ENCODE assay signal across 1 cellular context in genomic region chr11:67055812-67056211, GRCh38.
TF ChIP-seq lines count a peak whose summit lies in the region.

No MANE protein-coding gene starts in this region.

TF ChIP-seq in K562, 482 proteins besides CTCF, POLR2A, EP300 and RAD21:
- TF ChIP-seq E2F6 (IDR thresholded peaks at IDR 0.05; ENCODE audit: borderline replicate concordance in 1 of 2, extremely low read depth in 1 of 2, insufficient read depth in 1 of 2, insufficient read length in 1 of 2, low read depth in 1 of 2, low read length in 1 of 2, poor library complexity in 1 of 2, severe bottlenecking in 1 of 2): peak in 1 of 2 experiments; percentile 58
- TF ChIP-seq EGR1 (conservative IDR thresholded peaks at IDR 0.05): peak; percentile 80
- TF ChIP-seq RBM39 (optimal IDR thresholded peaks at IDR 0.05; ENCODE audit: low read depth, low read length): no peak
- TF ChIP-seq BHLHE40 (IDR thresholded peaks at IDR 0.05; ENCODE audit: low read length): peak; percentile 85
- TF ChIP-seq ARID3A (IDR thresholded peaks at IDR 0.05; ENCODE audit: borderline replicate concordance, low read depth, low read length): no peak
- peak; percentile 85 for TF ChIP-seq ZNF740 (CRISPR knock-in tag; IDR thresholded peaks at IDR 0.05)
- no peak for TF ChIP-seq ZNF740 (tag; IDR thresholded peaks at IDR 0.05)
TF ChIP-seq in K562: peak in this region for 4.
